8 cellular contexts compared by ENCODE assay signal in genomic region chr1:25875154-25875855, GRCh38. TPM values are rescaled to one million over a fixed set of nuclear protein-coding genes. Genes with fewer than 3 reads are reported as not detected.
DNase-seq lines count a peak whose midpoint lies in the region; ATAC-seq, FAIRE-seq and TF ChIP-seq lines count a peak whose summit lies in the region.

Gene PAQR7, minus strand, starts transcription at chr1:25875708. Its CDS starts 11,869 bp downstream, at chr1:25863839.

- H4K20me1 ChIP-seq in HepG2 (ENCODE audit: insufficient read depth, low read length) = no peaks in the 10 kb centered on the region

- no TSS peak for BruUV-seq in Calu3 (replicated peaks; lab: Mats Ljungman, UMichigan)
- BruUV-seq in HepG2 (replicated peaks; lab: Mats Ljungman, UMichigan) = no TSS peak

- WGBS in HepG2 (ENCODE audit: low lambda C conversion rate) = 0% methylated on average over 19 of the region's 75 CpGs

- no peaks in the 10 kb centered on the region for H3K9me3 Mint-ChIP-seq in Calu3 (ENCODE audit: low read depth, unreplicated experiment)
- H3K9me3 Mint-ChIP-seq in dendritic cell treated with granulocyte-macrophage colony-stimulating factor and Interleukin-4, amounts not matched to agents 40 ng/mL and 50 ng/mL, for 4 days = no peaks in the 10 kb centered on the region

- H3K4me2 ChIP-seq in HepG2 (ENCODE audit: low read depth, low read length) = peak within 1 kb of the TSS; percentile 79

- TF ChIP-seq RAD21 in HepG2 (CRISPR knock-in tag; IDR thresholded peaks at IDR 0.05) = no peak; the same call in none of the 2 replicates

- peaks cover 71% of the 10 kb centered on the region for H3K4me1 ChIP-seq in HepG2 (ENCODE audit: insufficient read depth, low read length)

- no peak within 1 kb of the TSS for H2AFZ ChIP-seq in HepG2 (ENCODE audit: low read length)

- H3K27ac Mint-ChIP-seq in Calu3 (ENCODE audit: unreplicated experiment) = peak within 1 kb of the TSS; percentile 35
- peak within 1 kb of the TSS; percentile 72 for H3K27ac Mint-ChIP-seq in dendritic cell treated with granulocyte-macrophage colony-stimulating factor and Interleukin-4, amounts not matched to agents 40 ng/mL and 50 ng/mL, for 4 days

- peaks cover 15% of the 10 kb centered on the region for H3K36me3 Mint-ChIP-seq in Calu3 (ENCODE audit: insufficient read depth, unreplicated experiment)
- H3K36me3 Mint-ChIP-seq in dendritic cell treated with granulocyte-macrophage colony-stimulating factor and Interleukin-4, amounts not matched to agents 40 ng/mL and 50 ng/mL, for 4 days (ENCODE audit: low read depth) = no peaks in the 10 kb centered on the region

- H3K27me3 Mint-ChIP-seq in Calu3 (ENCODE audit: unreplicated experiment) = no peaks in the 10 kb centered on the region
- peaks cover 12% of the 10 kb centered on the region for H3K27me3 Mint-ChIP-seq in dendritic cell treated with granulocyte-macrophage colony-stimulating factor and Interleukin-4, amounts not matched to agents 40 ng/mL and 50 ng/mL, for 4 days

- peak; percentile 80 for ATAC-seq in HepG2

- H3K27me3 ChIP-seq in HepG2 (ENCODE audit: control insufficient read depth in 1 of 2, insufficient read depth in 2 of 2, low read length in 2 of 2) = no peaks in the 10 kb centered on the region; a peak in 1 of 5 replicates

- H3K4me3 Mint-ChIP-seq in Calu3 (ENCODE audit: low read depth, unreplicated experiment) = peak within 1 kb of the TSS; percentile 80
- peak within 1 kb of the TSS; percentile 88 for H3K4me3 Mint-ChIP-seq in dendritic cell treated with granulocyte-macrophage colony-stimulating factor and Interleukin-4, amounts not matched to agents 40 ng/mL and 50 ng/mL, for 4 days

- intact Hi-C loops in Calu3 (cut with micrococcal nuclease; ENCODE audit: unreplicated experiment) = no loop called here
- intact Hi-C loops in dendritic cell treated with granulocyte-macrophage colony-stimulating factor and Interleukin-4, amounts not matched to agents 40 ng/mL and 50 ng/mL, for 4 days (cut with micrococcal nuclease) = no loop called here
- intact Hi-C loops in HepG2 (cut with micrococcal nuclease; ENCODE audit: unreplicated experiment) = loop anchor here (2.0 kb wide), 1 partner anchor 15 kb away; no protein-coding TSS in a partner anchor

- peaks cover 25% of the 10 kb centered on the region for H3K4me1 Mint-ChIP-seq in Calu3 (ENCODE audit: low read depth, unreplicated experiment)
- H3K4me1 Mint-ChIP-seq in dendritic cell treated with granulocyte-macrophage colony-stimulating factor and Interleukin-4, amounts not matched to agents 40 ng/mL and 50 ng/mL, for 4 days (ENCODE audit: low read depth) = peaks cover 54% of the 10 kb centered on the region

- no peak for FAIRE-seq in H54 (lab: Jason Lieb, UNC)
- no peak for FAIRE-seq in HepG2 (lab: Jason Lieb, UNC)

- TF ChIP-seq POLR2A in H54 (IDR thresholded peaks at IDR 0.05; ENCODE audit: low read depth, low read length) = 0 out of 2 replicates have a peak, but pooled peaks have one; percentile 2
- TF ChIP-seq POLR2A in HepG2 (IDR thresholded peaks at IDR 0.05; ENCODE audit: insufficient read depth in 1 of 2, low read depth in 2 of 2, low read length in 2 of 2) = peak in 1 of 2 experiments; percentile 60; a peak in 3 of 4 replicates

- no peak for TF ChIP-seq CTCF in Calu3 (IDR thresholded peaks at IDR 0.05; ENCODE audit: unreplicated experiment)
- TF ChIP-seq CTCF in HepG2 (CRISPR knock-in tag; IDR thresholded peaks at IDR 0.05) = peak; percentile 57

- in situ Hi-C loops in HepG2 (cut with HindIII; ENCODE audit: extremely low pct_ligation_motif_present, low pct_unique_long_range_greater_than_20kb) = no loop called here

- no peaks in the 10 kb centered on the region for H3K36me3 ChIP-seq in HepG2 (replicated peaks in 1 of 2; ENCODE audit: control insufficient read depth in 1 of 2, insufficient read depth in 2 of 2, low read length in 2 of 2)

- peak within 1 kb of the TSS; percentile 67 for H3K9ac ChIP-seq in HepG2 (ENCODE audit: insufficient read depth, low read depth, low read length)

- 0 out of 4 replicates have a peak, but pooled peaks of 1 of the 2 experiments have one; percentile 10 for TF ChIP-seq EP300 in HepG2 (IDR thresholded peaks at IDR 0.05; ENCODE audit: low read depth in 2 of 2, low read length in 2 of 2)
- no peak; the same call in 1 of the 2 replicates for TF ChIP-seq EP300 in HepG2 (CRISPR knock-in tag; IDR thresholded peaks at IDR 0.05; ENCODE audit: borderline replicate concordance)

- peaks cover 22% of the 10 kb centered on the region for H3K79me2 ChIP-seq in HepG2 (ENCODE audit: insufficient read depth, low read length)

- peak; percentile 74 for DNase-seq in Calu3
- no peak for DNase-seq in H54 (ENCODE audit: insufficient read length, low spot score)
- DNase-seq in NCI-H2171 (lab: John Stamatoyannopoulos, UW) = peak; percentile 29
- DNase-seq in activated CD4-positive, alpha-beta T cell treated with anti-CD3 and anti-CD28 coated beads, Interleukin-2, amount 50 U/mL, for 1 hour = peak; percentile 45
- DNase-seq in HepG2 (ENCODE audit: low spot score) = peak; percentile 67
- DNase-seq in stimulated activated CD4-positive, alpha-beta T cell treated with anti-CD3 and anti-CD28 coated beads, Interleukin-2, amount 100 ng/mL, for 24 hours = peak; percentile 61 to 75
- no peak for DNase-seq in GF-D8 (lab: John Stamatoyannopoulos, UW)

- CTCF ChIA-PET in Calu3 (lab: Charles Lee) = interaction anchor here (1.2 to 2.2 kb wide), 3 partner anchors 10 to 20 kb away, joined by 3 to 10 read pairs (median 4); no protein-coding TSS in a partner anchor
- CTCF ChIA-PET in HepG2 (lab: Yijun Ruan, JAX; ENCODE audit: low intra/inter-chr PET ratio, low total read pairs) = no interaction called here

- no peaks in the 10 kb centered on the region for H3K9me3 ChIP-seq in HepG2 (ENCODE audit: low read length)

- POLR2A ChIA-PET in HepG2 (lab: Yijun Ruan, JAX) = interaction anchor here (0.7 to 2.7 kb wide), 14 partner anchors 8 to 122 kb away, joined by 3 to 32 read pairs (median 5); partner anchors contain the start of gene PAFAH2

- H3K4me3 ChIP-seq in HepG2 (replicated peaks in 1 of 3; ENCODE audit: insufficient read depth in 1 of 3, low read depth in 2 of 3, low read length in 3 of 3) = peak within 1 kb of the TSS; percentile 69 to 95 (median 70)

- peak within 1 kb of the TSS; percentile 79 for H3K27ac ChIP-seq in HepG2 (ENCODE audit: extremely low read length, insufficient read depth, low read length)

TF ChIP-seq in HepG2, 621 proteins besides CTCF, POLR2A, EP300 and RAD21 (continues in another document):
- TF ChIP-seq ZNF639 (CRISPR knock-in tag; conservative IDR thresholded peaks at IDR 0.05) (0 out of 2 replicates have a peak, but pooled peaks have one; percentile 41), GLMP (CRISPR knock-in tag; IDR thresholded peaks at IDR 0.05; ENCODE audit: borderline replicate concordance) (no peak), MAX (IDR thresholded peaks at IDR 0.05) (peak; percentile 99)

RNA-seq across cellular contexts. Expression of gene PAQR7, which starts in this region (rescaled TPM):
- total RNA-seq in Calu3 (2022) (13.6 and 15.9 TPM in 2 replicates), HepG2 (2016; rRNA removed; fragmentation: Illumina TruSeq; extraction: Trizol) (6.0 and 13.2 TPM in 2 replicates)
- 4.1 and 4.7 TPM in 2 replicates for total RNA-seq in HepG2 (2016; cell fraction: cytosol; rRNA removed; fragmentation: Illumina TruSeq; extraction: Trizol; ENCODE audit: low read depth)
- 6.2 and 13.0 TPM in 2 replicates for total RNA-seq in HepG2 (2016; cell fraction: insoluble cytoplasmic fraction; rRNA removed; fragmentation: Illumina TruSeq; extraction: Trizol)
- 10.2 and 10.4 TPM in 2 replicates for total RNA-seq in HepG2 (2016; cell fraction: membrane; rRNA removed; fragmentation: Illumina TruSeq; extraction: Trizol)
- total RNA-seq in HepG2 (2016; cell fraction: nucleus; rRNA removed; fragmentation: Illumina TruSeq; extraction: Trizol) = 8.2 and 9.4 TPM in 2 replicates
- polyA plus RNA-seq in HepG2 (2011; rRNA removed) = 16.6 and 20.2 TPM in 2 replicates
- 19.1 and 22.5 TPM in 2 replicates for polyA plus RNA-seq in HepG2 (2011; cell fraction: cytosol; rRNA removed)
- 17.0 and 18.5 TPM in 2 replicates for polyA plus RNA-seq in HepG2 (2011; cell fraction: nucleus; rRNA removed)
- polyA plus RNA-seq in HepG2 (2012) = 13.9 and 14.2 TPM in 2 replicates
- polyA plus RNA-seq in HepG2 (2016; cell fraction: cytosol; fragmentation: Illumina TruSeq; extraction: Trizol; ENCODE audit: low read depth) = 2.4 TPM in 2 replicates
- polyA plus RNA-seq in HepG2 (2016; cell fraction: insoluble cytoplasmic fraction; fragmentation: Illumina TruSeq; extraction: Trizol; ENCODE audit: low read depth) = 4.5 and 5.3 TPM in 2 replicates
- polyA plus RNA-seq in HepG2 (2016; cell fraction: membrane; fragmentation: Illumina TruSeq; extraction: Trizol; ENCODE audit: low read depth) = 5.2 and 5.6 TPM in 2 replicates
- polyA plus RNA-seq in HepG2 (2016; cell fraction: nucleus; fragmentation: Illumina TruSeq; extraction: Trizol; ENCODE audit: insufficient read depth, low read depth) = 19.6 and 20.2 TPM in 2 replicates
- polyA minus RNA-seq in HepG2 (2011; rRNA and poly(A)+ RNA removed; ENCODE audit: low replicate concordance) = 21.8 and 127 TPM in 2 replicates
- polyA minus RNA-seq in HepG2 (2011; cell fraction: cytosol; rRNA and poly(A)+ RNA removed) = 28.0 and 29.7 TPM in 2 replicates
- 6.8 and 10.7 TPM in 2 replicates for polyA minus RNA-seq in HepG2 (2011; cell fraction: nucleus; rRNA and poly(A)+ RNA removed)

Comparison
In these comparisons a context has a peak if more than half of its experiments do, and no peak if none do; other contexts are left out.
1. DNase-seq: peak in Calu3 (single experiment), NCI-H2171 (single experiment), activated CD4-positive, alpha-beta T cell treated with anti-CD3 and anti-CD28 coated beads, Interleukin-2, amount 50 U/mL, for 1 hour (single experiment), HepG2 (single experiment) and stimulated activated CD4-positive, alpha-beta T cell treated with anti-CD3 and anti-CD28 coated beads, Interleukin-2, amount 100 ng/mL, for 24 hours (2 of 2); none in H54 (single experiment) and GF-D8 (single experiment).